21 cellular contexts compared by ENCODE assay signal in genomic region chr1:228368801-228369607, GRCh38. TPM values are rescaled to one million over a fixed set of nuclear protein-coding genes. Genes with fewer than 3 reads are reported as not detected.
DNase-seq lines count a peak whose midpoint lies in the region; ATAC-seq and TF ChIP-seq lines count a peak whose summit lies in the region.
"Had no signal": no experiment of that assay in that cellular context is flagged by ENCODE, and none has a peak within 500 bp of the region (broad histone marks: within the 10 kb centered on the region; RNA-seq: fewer than 3 reads in every experiment).

No MANE protein-coding gene starts in this region.

- intact Hi-C loops in Right ventricle myocardium superior (cut with DNase I) = no loop called here

- ATAC-seq in RWPE2 (ENCODE audit: low read depth) = no peak
- ATAC-seq in Right ventricle myocardium superior (ENCODE audit: poor library complexity) = peak; percentile 56
- ATAC-seq in GM19023 (IDR thresholded peaks at IDR 0.05; ENCODE audit: unreplicated experiment) = no peak
- ATAC-seq: stimulated activated naive B cell treated with anti-CD40 and anti-IgM and Interleukin-4, amounts not matched to agents 10 μg/mL and 1 μg/mL and 100 μg/mL, for 72 hours had no signal

- H3K18ac ChIP-seq in neuronal stem cell (ENCODE audit: low read length) = no peak overlapping the region

- H2BK15ac ChIP-seq in neuronal stem cell (ENCODE audit: low read length) = no peak overlapping the region

- no peak overlapping the region for H2BK5ac ChIP-seq in neuronal stem cell (ENCODE audit: low read length)

- H3K27ac ChIP-seq in BLaER1 = peak overlapping the region; percentile 22; the same call in 1 of the 2 replicates
- no peak overlapping the region for H3K27ac ChIP-seq in RWPE2 (ENCODE audit: poor library complexity, severe bottlenecking)
- no peak overlapping the region for H3K27ac ChIP-seq in neuronal stem cell (replicated peaks; ENCODE audit: low read length)
- H3K27ac ChIP-seq: HL-60, neural progenitor cell had no signal

- H3K9me3 Mint-ChIP-seq in HFFc6 = no peaks in the 10 kb centered on the region
- H3K9me3 Mint-ChIP-seq: activated CD4-positive, alpha-beta T cell treated with anti-CD3 and anti-CD28 coated beads, Interleukin-2, amount 10 ng/mL, durations not matched to agents 24 days and 14 days; neural progenitor cell; stimulated activated naive B cell treated with anti-CD40 and anti-IgM and Interleukin-4, amounts not matched to agents 10 μg/mL and 1 μg/mL and 100 μg/mL, for 72 hours; T-helper 2 cell treated with Interferon-gamma antibody and Interleukin-4, amounts not matched to agents 5 μg/mL and 100 μg/mL, for 36 hours had no signal

- H3K4me1 Mint-ChIP-seq in HFFc6 (ENCODE audit: low read depth) = no peaks in the 10 kb centered on the region
- H3K4me1 Mint-ChIP-seq: activated CD4-positive, alpha-beta T cell treated with anti-CD3 and anti-CD28 coated beads, Interleukin-2, amount 10 ng/mL, durations not matched to agents 24 days and 14 days; neural progenitor cell; stimulated activated naive B cell treated with anti-CD40 and anti-IgM and Interleukin-4, amounts not matched to agents 10 μg/mL and 1 μg/mL and 100 μg/mL, for 72 hours had no signal

- H3K27ac Mint-ChIP-seq in HFFc6 = no peak overlapping the region
- H3K27ac Mint-ChIP-seq: activated CD4-positive, alpha-beta T cell treated with anti-CD3 and anti-CD28 coated beads, Interleukin-2, amount 10 ng/mL, durations not matched to agents 24 days and 14 days; neural progenitor cell; stimulated activated naive B cell treated with anti-CD40 and anti-IgM and Interleukin-4, amounts not matched to agents 10 μg/mL and 1 μg/mL and 100 μg/mL, for 72 hours; T-helper 2 cell treated with Interferon-gamma antibody and Interleukin-4, amounts not matched to agents 5 μg/mL and 100 μg/mL, for 36 hours had no signal

- DNase-seq in RWPE2 (ENCODE audit: low spot score) = peak; percentile 22
- DNase-seq in Right ventricle myocardium superior = peak; percentile 87
- no peak for DNase-seq in neuronal stem cell (ENCODE audit: low spot score)
- no peak for DNase-seq in HFFc6
- no peak for DNase-seq in COLO829 (ENCODE audit: low spot score)
- DNase-seq in NCI-H1930 (lab: John Stamatoyannopoulos, UW) = no peak
- DNase-seq: activated CD4-positive, alpha-beta T cell treated with anti-CD3 and anti-CD28 coated beads, Interleukin-2, amount 10 ng/mL, durations not matched to agents 24 days and 14 days; activated T-cell treated with anti-CD3 and anti-CD28 coated beads, Interleukin-2, amount 50 U/mL, for 48 hours; cerebellar nuclear complex; DMS 273 treated with DMSO at 0.1 percent for 48 hours; NCI-H1105; NCI-H2227 treated with DMSO at 0.1 percent for 48 hours; NK-92 treated with Interleukin-12 subunit alpha and Interleukin-12 subunit beta, amount 100 ng/mL, for 24 hours; SIG-M5; stimulated activated naive B cell treated with anti-CD40 and anti-IgM and Interleukin-4, amounts not matched to agents 10 μg/mL and 1 μg/mL and 100 μg/mL, for 72 hours had no signal

- H3K9ac ChIP-seq in BLaER1 (no peak overlapping the region), neuronal stem cell (ENCODE audit: low read depth, low read length, poor library complexity) (no peak overlapping the region)
- H3K9ac ChIP-seq: neural progenitor cell had no signal

- peaks cover 4% of the 10 kb centered on the region; the same call in 1 of the 2 replicates for H3K27me3 Mint-ChIP-seq in HFFc6 (ENCODE audit: insufficient read depth)
- H3K27me3 Mint-ChIP-seq: activated CD4-positive, alpha-beta T cell treated with anti-CD3 and anti-CD28 coated beads, Interleukin-2, amount 10 ng/mL, durations not matched to agents 24 days and 14 days had no signal

- H3K36me3 Mint-ChIP-seq in HFFc6 (ENCODE audit: low read depth) = no peaks in the 10 kb centered on the region
- H3K36me3 Mint-ChIP-seq: neural progenitor cell; stimulated activated naive B cell treated with anti-CD40 and anti-IgM and Interleukin-4, amounts not matched to agents 10 μg/mL and 1 μg/mL and 100 μg/mL, for 72 hours had no signal

- no peak overlapping the region for H2BK12ac ChIP-seq in neuronal stem cell (ENCODE audit: low read length)

- H3K14ac ChIP-seq in neuronal stem cell (ENCODE audit: low read length) = no peak overlapping the region

- no peak overlapping the region for H2AK5ac ChIP-seq in neuronal stem cell (ENCODE audit: low read depth, low read length)

- H2AFZ ChIP-seq in neuronal stem cell (ENCODE audit: low read length) = no peak overlapping the region
- H2AFZ ChIP-seq: neural progenitor cell had no signal

- H3K79me1 ChIP-seq in neuronal stem cell (ENCODE audit: low read depth, low read length) = peaks cover 4% of the 10 kb centered on the region

- no peak for TF ChIP-seq CTCF in RWPE2 (IDR thresholded peaks at IDR 0.05; ENCODE audit: poor library complexity, severe bottlenecking)
- TF ChIP-seq CTCF in HFFc6 (IDR thresholded peaks at IDR 0.05) = no peak

- H3K4me3 Mint-ChIP-seq in HFFc6 = no peak overlapping the region
- H3K4me3 Mint-ChIP-seq: activated CD4-positive, alpha-beta T cell treated with anti-CD3 and anti-CD28 coated beads, Interleukin-2, amount 10 ng/mL, durations not matched to agents 24 days and 14 days; neural progenitor cell; stimulated activated naive B cell treated with anti-CD40 and anti-IgM and Interleukin-4, amounts not matched to agents 10 μg/mL and 1 μg/mL and 100 μg/mL, for 72 hours; T-helper 2 cell treated with Interferon-gamma antibody and Interleukin-4, amounts not matched to agents 5 μg/mL and 100 μg/mL, for 36 hours had no signal

- H3K4me1 ChIP-seq in BLaER1 (peaks cover 42% of the 10 kb centered on the region), RWPE2 (ENCODE audit: insufficient read depth, poor library complexity, severe bottlenecking) (no peaks in the 10 kb centered on the region), neuronal stem cell (ENCODE audit: control insufficient read depth in 2 of 2, insufficient read depth in 1 of 2, low read depth in 1 of 2, low read length in 2 of 2) (no peaks in the 10 kb centered on the region)
- H3K4me1 ChIP-seq: neural progenitor cell had no signal

- H3K9me3 ChIP-seq in BLaER1 (no peaks in the 10 kb centered on the region), RWPE2 (ENCODE audit: severe bottlenecking) (no peaks in the 10 kb centered on the region), neuronal stem cell (replicated peaks in 1 of 2; ENCODE audit: control insufficient read depth in 2 of 2, insufficient read depth in 1 of 2, low read depth in 1 of 2, low read length in 2 of 2) (no peaks in the 10 kb centered on the region)

- H3K4ac ChIP-seq in neuronal stem cell (ENCODE audit: low read length) = no peak overlapping the region

- 0 out of 2 replicates have a peak, but pooled peaks cover 4% of the 10 kb centered on the region for H4K20me1 ChIP-seq in BLaER1

- WGBS in neuronal stem cell (ENCODE audit: extremely low coverage in 2 of 2, insufficient read length in 2 of 2, insufficient replicate concordance in 1 of 2), 2 donors = no CpG with 5 or more reads among the region's 15 CpGs

- no peak overlapping the region for H3K4me3 ChIP-seq in BLaER1
- H3K4me3 ChIP-seq in RWPE2 (ENCODE audit: severe bottlenecking) = no peak overlapping the region
- H3K4me3 ChIP-seq in neuronal stem cell (ENCODE audit: low read length in 2 of 2) = no peak overlapping the region
- H3K4me3 ChIP-seq: neural progenitor cell had no signal

- H3K27me3 ChIP-seq in BLaER1 (no peaks in the 10 kb centered on the region), RWPE2 (ENCODE audit: insufficient read depth, poor library complexity, severe bottlenecking) (no peaks in the 10 kb centered on the region), neuronal stem cell (ENCODE audit: control insufficient read depth in 3 of 3, insufficient read depth in 3 of 3, low read depth in 1 of 3, low read length in 3 of 3) (peaks cover 0 to 6% (median 0%) of the 10 kb centered on the region in 3 experiments)
- H3K27me3 ChIP-seq: neural progenitor cell had no signal

- peak overlapping the region; percentile 65 for H3K23ac ChIP-seq in neuronal stem cell (ENCODE audit: low read depth, low read length, poor library complexity)

- H4K8ac ChIP-seq in neuronal stem cell (ENCODE audit: low read depth, low read length) = no peak overlapping the region

- H3K4me2 ChIP-seq in BLaER1 (peak overlapping the region; percentile 70), neuronal stem cell (ENCODE audit: insufficient read depth, low read length, poor library complexity, severe bottlenecking) (no peak overlapping the region)
- H3K4me2 ChIP-seq: neural progenitor cell had no signal

- H2BK120ac ChIP-seq in neuronal stem cell (ENCODE audit: low read depth, low read length) = no peak overlapping the region

- H4K91ac ChIP-seq in neuronal stem cell (ENCODE audit: low read depth, low read length, poor library complexity) = no peak overlapping the region

- no peaks in the 10 kb centered on the region for H3K36me3 ChIP-seq in BLaER1
- H3K36me3 ChIP-seq in RWPE2 (ENCODE audit: low read depth) = no peaks in the 10 kb centered on the region
- H3K36me3 ChIP-seq in neuronal stem cell (replicated peaks in 1 of 2; ENCODE audit: control insufficient read depth in 2 of 2, insufficient read depth in 2 of 2, low read length in 2 of 2) = no peaks in the 10 kb centered on the region
- H3K36me3 ChIP-seq: neural progenitor cell had no signal

RNA-seq across cellular contexts. Expression of gene TRIM11, which starts 37.6 kb away (rescaled TPM):
- total RNA-seq in Right ventricle myocardium superior = 6.2 TPM
- polyA plus RNA-seq in neuronal stem cell (2013, experiment 1 of 2) = 13.5 TPM
- 13.3 TPM for polyA plus RNA-seq in neuronal stem cell (2013, experiment 2 of 2)
- total RNA-seq in HFFc6 (2021; fragmentation: NEBNext Ultra II Directional; extraction: Animal tissue kit (Norgen Biotek cat#: 25700)) = 10 to 100 TPM; 19.0 to 26.0 (median 21.8) TPM

RNA-seq across cellular contexts. Expression of gene TRIM17, which starts 47.7 kb away (rescaled TPM):
- 0.32 TPM for total RNA-seq in Right ventricle myocardium superior
- 4.1 TPM for polyA plus RNA-seq in neuronal stem cell (2013, experiment 1 of 2)
- 3.7 TPM for polyA plus RNA-seq in neuronal stem cell (2013, experiment 2 of 2)
- total RNA-seq in HFFc6 (2021; fragmentation: NEBNext Ultra II Directional; extraction: Animal tissue kit (Norgen Biotek cat#: 25700)) = under 1 TPM in 3 of 6 experiments, not detected in 3; 0.23 to 0.36 (median 0.30) TPM
- total RNA-seq: mesenteric fat pad had no signal

Comparison
In these comparisons a context has a peak if more than half of its experiments do, and no peak if none do; other contexts are left out.
1. DNase-seq: peak in RWPE2 (single experiment) and Right ventricle myocardium superior (single experiment); none in neuronal stem cell (single experiment), HFFc6 (single experiment), COLO829 (single experiment) and NCI-H1930 (0 of 2).